8 cellular contexts compared by ENCODE assay signal in genomic region chr3:24047513-24047912, GRCh38.
DNase-seq lines count a peak whose midpoint lies in the region; ATAC-seq and TF ChIP-seq lines count a peak whose summit lies in the region.

No MANE protein-coding gene starts in this region.

- H3K4me3 Mint-ChIP-seq in nephron progenitor cell, result no peak overlapping the region

- H3K27ac Mint-ChIP-seq in nephron progenitor cell, result no peak overlapping the region

- TF ChIP-seq CTCF in lower lobe of right lung (IDR thresholded peaks at IDR 0.05) (no peak), nephron progenitor cell (IDR thresholded peaks at IDR 0.05) (no peak)

- H3K36me3 ChIP-seq in lower lobe of right lung, result no peaks in the 10 kb centered on the region

- ATAC-seq in GM18511 (IDR thresholded peaks at IDR 0.05; ENCODE audit: unreplicated experiment) (peak; percentile 45), GM21723 (IDR thresholded peaks at IDR 0.05; ENCODE audit: unreplicated experiment) (peak; percentile 28), HG03460 (IDR thresholded peaks at IDR 0.05; ENCODE audit: unreplicated experiment) (peak; percentile 34), lower lobe of right lung (no peak), left lobe of liver (no peak)

- no peaks in the 10 kb centered on the region for H3K27me3 ChIP-seq in lower lobe of right lung (ENCODE audit: low read depth)

- no peaks in the 10 kb centered on the region for H3K27me3 Mint-ChIP-seq in nephron progenitor cell (ENCODE audit: low read depth, poor library complexity)

- intact Hi-C loops in lower lobe of right lung (cut with DNase I), result no loop called here

- H3K4me1 ChIP-seq in lower lobe of right lung, result peaks cover 7% of the 10 kb centered on the region

- no peak overlapping the region for H3K4me3 ChIP-seq in lower lobe of right lung

- peak overlapping the region; percentile 46 for H3K27ac ChIP-seq in lower lobe of right lung

- H3K9me3 ChIP-seq in lower lobe of right lung, result no peaks in the 10 kb centered on the region

- H3K4me1 Mint-ChIP-seq in nephron progenitor cell, result no peaks in the 10 kb centered on the region

- no peaks in the 10 kb centered on the region for H3K36me3 Mint-ChIP-seq in nephron progenitor cell (ENCODE audit: low read depth)

- no peaks in the 10 kb centered on the region for H3K9me3 Mint-ChIP-seq in nephron progenitor cell

- DNase-seq in lower lobe of right lung (no peak), left lobe of liver (ENCODE audit: low spot score) (no peak), nephron progenitor cell (no peak), DMS153 treated with DMSO at 0.1 percent for 48 hours (lab: John Stamatoyannopoulos, UW; ENCODE audit: unreplicated experiment) (no peak)
- DNase-seq in activated naive CD4-positive, alpha-beta T cell (lab: John Stamatoyannopoulos, UW), result no peak

Comparison
In these comparisons a context has a peak if more than half of its experiments do, and no peak if none do; other contexts are left out.
1. ATAC-seq: peak in GM18511 (single experiment), GM21723 (single experiment) and HG03460 (single experiment); none in lower lobe of right lung (0 of 2) and left lobe of liver (single experiment).